Comparison of ENCODE assay signal across 1 cellular context in the genomic region with DNA sequence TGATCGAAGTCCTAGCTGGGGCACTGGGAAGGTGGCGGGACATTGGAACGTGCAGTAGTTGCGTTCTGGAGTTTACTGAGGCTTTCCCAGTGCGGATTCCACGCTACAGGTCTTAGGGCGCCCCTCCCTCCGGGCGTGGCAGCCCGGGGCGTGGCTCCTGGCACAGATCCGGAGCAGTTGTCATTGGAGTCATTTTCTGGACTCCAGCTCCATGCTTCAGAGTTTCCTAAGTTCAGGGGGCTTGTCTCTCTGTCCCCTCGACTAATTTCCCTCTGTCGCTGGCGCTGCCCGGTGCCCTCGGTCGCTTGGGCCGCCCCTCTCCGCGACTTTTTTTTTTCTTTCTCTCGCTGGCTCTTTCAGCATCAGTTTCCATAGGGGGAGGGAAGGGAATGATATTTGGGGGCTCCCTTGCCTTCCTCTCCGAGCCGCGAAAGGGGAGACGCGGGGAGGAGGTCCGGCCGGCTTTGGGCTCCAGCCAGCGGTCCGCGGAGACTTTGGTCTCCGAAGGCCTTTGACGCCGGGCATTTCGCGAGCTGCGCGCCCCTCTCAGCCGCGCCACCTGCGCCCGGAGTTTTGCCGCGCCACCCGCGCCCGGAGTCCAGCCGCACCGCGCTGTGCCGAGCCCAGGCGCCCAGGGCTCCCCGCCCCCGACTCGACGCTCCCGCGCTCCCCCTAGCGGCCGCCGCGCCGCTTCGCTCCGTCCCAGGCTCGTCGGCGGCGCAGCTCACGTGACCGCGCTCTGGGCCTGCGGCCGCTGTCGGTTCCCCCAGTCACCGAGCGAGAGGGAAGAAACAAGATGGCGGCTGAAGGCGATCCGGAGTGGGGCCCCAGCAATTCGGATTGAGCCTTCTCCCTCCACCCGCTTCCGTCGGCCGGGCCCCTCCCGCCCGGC.
TF ChIP-seq lines count a peak whose summit lies in the region.

Gene BPTF (plus strand): TSS at position 769 of the 892 bp plus-strand sequence. CDS start 222 bp downstream, outside the sequence.

TF ChIP-seq in WTC11, 78 proteins besides CTCF, POLR2A, EP300 and RAD21 (continued from another document and continues in another):
- TF ChIP-seq, protein P1, sequence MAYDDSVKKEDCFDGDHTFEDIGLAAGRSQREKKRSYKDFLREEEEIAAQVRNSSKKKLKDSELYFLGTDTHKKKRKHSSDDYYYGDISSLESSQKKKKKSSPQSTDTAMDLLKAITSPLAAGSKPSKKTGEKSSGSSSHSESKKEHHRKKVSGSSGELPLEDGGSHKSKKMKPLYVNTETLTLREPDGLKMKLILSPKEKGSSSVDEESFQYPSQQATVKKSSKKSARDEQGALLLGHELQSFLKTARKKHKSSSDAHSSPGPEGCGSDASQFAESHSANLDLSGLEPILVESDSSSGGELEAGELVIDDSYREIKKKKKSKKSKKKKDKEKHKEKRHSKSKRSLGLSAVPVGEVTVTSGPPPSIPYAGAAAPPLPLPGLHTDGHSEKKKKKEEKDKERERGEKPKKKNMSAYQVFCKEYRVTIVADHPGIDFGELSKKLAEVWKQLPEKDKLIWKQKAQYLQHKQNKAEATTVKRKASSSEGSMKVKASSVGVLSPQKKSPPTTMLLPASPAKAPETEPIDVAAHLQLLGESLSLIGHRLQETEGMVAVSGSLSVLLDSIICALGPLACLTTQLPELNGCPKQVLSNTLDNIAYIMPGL (CRISPR knock-in tag; IDR thresholded peaks at IDR 0.05) = peak; percentile 100
- TF ChIP-seq OVOL2 (CRISPR knock-in tag; IDR thresholded peaks at IDR 0.05; ENCODE audit: borderline replicate concordance) = no peak
- TF ChIP-seq ATF1 (CRISPR knock-in tag; IDR thresholded peaks at IDR 0.05) = no peak
- TF ChIP-seq TCF7 (CRISPR knock-in tag; IDR thresholded peaks at IDR 0.05; ENCODE audit: low read depth) = no peak; the same call in 1 of the 2 replicates
- no peak for TF ChIP-seq SOX15 (CRISPR knock-in tag; IDR thresholded peaks at IDR 0.05)
- peak; percentile 81 for TF ChIP-seq TEAD1 (CRISPR knock-in tag; IDR thresholded peaks at IDR 0.05)
- TF ChIP-seq PREB (CRISPR knock-in tag; IDR thresholded peaks at IDR 0.05; ENCODE audit: borderline replicate concordance) = no peak
- TF ChIP-seq, protein P2, sequence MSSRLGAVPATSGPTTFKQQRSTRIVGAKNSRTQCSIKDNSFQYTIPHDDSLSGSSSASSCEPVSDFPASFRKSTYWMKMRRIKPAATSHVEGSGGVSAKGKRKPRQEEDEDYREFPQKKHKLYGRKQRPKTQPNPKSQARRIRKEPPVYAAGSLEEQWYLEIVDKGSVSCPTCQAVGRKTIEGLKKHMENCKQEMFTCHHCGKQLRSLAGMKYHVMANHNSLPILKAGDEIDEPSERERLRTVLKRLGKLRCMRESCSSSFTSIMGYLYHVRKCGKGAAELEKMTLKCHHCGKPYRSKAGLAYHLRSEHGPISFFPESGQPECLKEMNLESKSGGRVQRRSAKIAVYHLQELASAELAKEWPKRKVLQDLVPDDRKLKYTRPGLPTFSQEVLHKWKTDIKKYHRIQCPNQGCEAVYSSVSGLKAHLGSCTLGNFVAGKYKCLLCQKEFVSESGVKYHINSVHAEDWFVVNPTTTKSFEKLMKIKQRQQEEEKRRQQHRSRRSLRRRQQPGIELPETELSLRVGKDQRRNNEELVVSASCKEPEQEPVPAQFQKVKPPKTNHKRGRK (CRISPR knock-in tag; IDR thresholded peaks at IDR 0.05; ENCODE audit: borderline replicate concordance) = no peak
- TF ChIP-seq ZBTB21 (CRISPR knock-in tag; IDR thresholded peaks at IDR 0.05; ENCODE audit: borderline replicate concordance) = peak; percentile 73; the same call in 1 of the 2 replicates
- TF ChIP-seq MAX (CRISPR knock-in tag; IDR thresholded peaks at IDR 0.05) = peak; percentile 48; the same call in 1 of the 2 replicates
- TF ChIP-seq CBFB (CRISPR knock-in tag; IDR thresholded peaks at IDR 0.05; ENCODE audit: low read depth) = peak; percentile 96
- TF ChIP-seq, protein P3, sequence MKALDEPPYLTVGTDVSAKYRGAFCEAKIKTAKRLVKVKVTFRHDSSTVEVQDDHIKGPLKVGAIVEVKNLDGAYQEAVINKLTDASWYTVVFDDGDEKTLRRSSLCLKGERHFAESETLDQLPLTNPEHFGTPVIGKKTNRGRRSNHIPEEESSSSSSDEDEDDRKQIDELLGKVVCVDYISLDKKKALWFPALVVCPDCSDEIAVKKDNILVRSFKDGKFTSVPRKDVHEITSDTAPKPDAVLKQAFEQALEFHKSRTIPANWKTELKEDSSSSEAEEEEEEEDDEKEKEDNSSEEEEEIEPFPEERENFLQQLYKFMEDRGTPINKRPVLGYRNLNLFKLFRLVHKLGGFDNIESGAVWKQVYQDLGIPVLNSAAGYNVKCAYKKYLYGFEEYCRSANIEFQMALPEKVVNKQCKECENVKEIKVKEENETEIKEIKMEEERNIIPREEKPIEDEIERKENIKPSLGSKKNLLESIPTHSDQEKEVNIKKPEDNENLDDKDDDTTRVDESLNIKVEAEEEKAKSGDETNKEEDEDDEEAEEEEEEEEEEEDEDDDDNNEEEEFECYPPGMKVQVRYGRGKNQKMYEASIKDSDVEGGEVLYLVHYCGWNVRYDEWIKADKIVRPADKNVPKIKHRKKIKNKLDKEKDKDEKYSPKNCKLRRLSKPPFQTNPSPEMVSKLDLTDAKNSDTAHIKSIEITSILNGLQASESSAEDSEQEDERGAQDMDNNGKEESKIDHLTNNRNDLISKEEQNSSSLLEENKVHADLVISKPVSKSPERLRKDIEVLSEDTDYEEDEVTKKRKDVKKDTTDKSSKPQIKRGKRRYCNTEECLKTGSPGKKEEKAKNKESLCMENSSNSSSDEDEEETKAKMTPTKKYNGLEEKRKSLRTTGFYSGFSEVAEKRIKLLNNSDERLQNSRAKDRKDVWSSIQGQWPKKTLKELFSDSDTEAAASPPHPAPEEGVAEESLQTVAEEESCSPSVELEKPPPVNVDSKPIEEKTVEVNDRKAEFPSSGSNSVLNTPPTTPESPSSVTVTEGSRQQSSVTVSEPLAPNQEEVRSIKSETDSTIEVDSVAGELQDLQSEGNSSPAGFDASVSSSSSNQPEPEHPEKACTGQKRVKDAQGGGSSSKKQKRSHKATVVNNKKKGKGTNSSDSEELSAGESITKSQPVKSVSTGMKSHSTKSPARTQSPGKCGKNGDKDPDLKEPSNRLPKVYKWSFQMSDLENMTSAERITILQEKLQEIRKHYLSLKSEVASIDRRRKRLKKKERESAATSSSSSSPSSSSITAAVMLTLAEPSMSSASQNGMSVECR (CRISPR knock-in tag; IDR thresholded peaks at IDR 0.05; ENCODE audit: borderline replicate concordance) = 0 out of 2 replicates have a peak, but pooled peaks have one; percentile 32
- TF ChIP-seq, protein P4, sequence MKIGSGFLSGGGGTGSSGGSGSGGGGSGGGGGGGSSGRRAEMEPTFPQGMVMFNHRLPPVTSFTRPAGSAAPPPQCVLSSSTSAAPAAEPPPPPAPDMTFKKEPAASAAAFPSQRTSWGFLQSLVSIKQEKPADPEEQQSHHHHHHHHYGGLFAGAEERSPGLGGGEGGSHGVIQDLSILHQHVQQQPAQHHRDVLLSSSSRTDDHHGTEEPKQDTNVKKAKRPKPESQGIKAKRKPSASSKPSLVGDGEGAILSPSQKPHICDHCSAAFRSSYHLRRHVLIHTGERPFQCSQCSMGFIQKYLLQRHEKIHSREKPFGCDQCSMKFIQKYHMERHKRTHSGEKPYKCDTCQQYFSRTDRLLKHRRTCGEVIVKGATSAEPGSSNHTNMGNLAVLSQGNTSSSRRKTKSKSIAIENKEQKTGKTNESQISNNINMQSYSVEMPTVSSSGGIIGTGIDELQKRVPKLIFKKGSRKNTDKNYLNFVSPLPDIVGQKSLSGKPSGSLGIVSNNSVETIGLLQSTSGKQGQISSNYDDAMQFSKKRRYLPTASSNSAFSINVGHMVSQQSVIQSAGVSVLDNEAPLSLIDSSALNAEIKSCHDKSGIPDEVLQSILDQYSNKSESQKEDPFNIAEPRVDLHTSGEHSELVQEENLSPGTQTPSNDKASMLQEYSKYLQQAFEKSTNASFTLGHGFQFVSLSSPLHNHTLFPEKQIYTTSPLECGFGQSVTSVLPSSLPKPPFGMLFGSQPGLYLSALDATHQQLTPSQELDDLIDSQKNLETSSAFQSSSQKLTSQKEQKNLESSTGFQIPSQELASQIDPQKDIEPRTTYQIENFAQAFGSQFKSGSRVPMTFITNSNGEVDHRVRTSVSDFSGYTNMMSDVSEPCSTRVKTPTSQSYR (CRISPR knock-in tag; IDR thresholded peaks at IDR 0.05) = no peak
- no peak for TF ChIP-seq JUN (CRISPR knock-in tag; IDR thresholded peaks at IDR 0.05)
- TF ChIP-seq MYBL2 (CRISPR knock-in tag; IDR thresholded peaks at IDR 0.05) = no peak
- TF ChIP-seq SMAD3 (CRISPR knock-in tag; IDR thresholded peaks at IDR 0.05; ENCODE audit: borderline replicate concordance) = no peak
- TF ChIP-seq PRDM15 (CRISPR knock-in tag; IDR thresholded peaks at IDR 0.05) = no peak
- no peak for TF ChIP-seq ZNF219 (CRISPR knock-in tag; IDR thresholded peaks at IDR 0.05; ENCODE audit: borderline replicate concordance)
- no peak for TF ChIP-seq ZNF232 (CRISPR knock-in tag; IDR thresholded peaks at IDR 0.05)
- no peak for TF ChIP-seq ZNF396 (CRISPR knock-in tag; IDR thresholded peaks at IDR 0.05; ENCODE audit: borderline replicate concordance)
- TF ChIP-seq EMX1 (CRISPR knock-in tag; IDR thresholded peaks at IDR 0.05) = no peak
- peak; percentile 83; the same call in 1 of the 2 replicates for TF ChIP-seq AFF4 (CRISPR knock-in tag; IDR thresholded peaks at IDR 0.05; ENCODE audit: borderline replicate concordance)
- no peak for TF ChIP-seq ZSCAN18 (CRISPR knock-in tag; IDR thresholded peaks at IDR 0.05)
- TF ChIP-seq NFYB (CRISPR knock-in tag; conservative IDR thresholded peaks at IDR 0.05; ENCODE audit: low read depth) = no peak
